24 cellular contexts compared by ENCODE assay signal in the genomic region with DNA sequence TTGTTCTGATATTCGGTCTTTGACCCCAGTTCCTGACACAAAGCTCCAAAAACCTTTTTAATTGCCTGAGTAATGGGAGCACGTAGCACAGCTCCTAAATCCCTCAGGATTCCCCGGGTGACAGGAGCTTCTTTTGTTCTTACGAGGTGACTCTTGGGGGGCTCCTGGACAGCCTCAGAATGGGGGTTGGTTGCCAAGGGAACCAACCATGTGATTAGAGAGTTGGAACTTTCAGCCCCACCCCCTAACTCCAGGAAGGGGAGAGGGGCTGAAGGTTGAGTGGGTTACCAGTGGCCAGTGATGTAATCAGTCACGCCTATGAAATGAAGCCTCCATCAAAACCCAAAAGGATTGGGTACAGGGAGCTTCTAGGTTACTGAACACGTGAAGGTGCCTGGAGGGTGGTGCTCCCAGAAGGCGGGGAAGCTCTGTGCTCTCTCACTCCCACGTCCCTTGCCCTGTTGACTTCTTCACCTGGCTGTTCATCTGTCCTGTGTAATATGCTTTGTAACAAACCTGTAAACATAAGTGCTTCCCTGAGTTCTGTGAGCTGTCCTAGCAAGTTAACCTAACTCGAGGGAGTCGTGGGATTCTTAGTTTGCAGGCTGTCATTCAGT.
"Had no signal": no experiment of that assay in that cellular context is flagged by ENCODE, and none has a peak within 500 bp of the region (broad histone marks: within the 10 kb centered on the region; RNA-seq: fewer than 3 reads in every experiment).

No MANE protein-coding gene starts in this region.

- H3K27ac ChIP-seq: adrenal gland, body of pancreas, colonic mucosa, dorsolateral prefrontal cortex, gastroesophageal sphincter, hepatocyte, psoas muscle, right atrium auricular region, suprapubic skin, tibial artery, upper lobe of right lung, VCaP had no signal

- H3K9me3 ChIP-seq: adrenal gland, body of pancreas, colonic mucosa, gastroesophageal sphincter, psoas muscle, right atrium auricular region, suprapubic skin, tibial artery, upper lobe of right lung had no signal

- H2AFZ ChIP-seq: hepatocyte had no signal

- ATAC-seq: activated T-cell treated with anti-CD3 and anti-CD28 coated beads, Interleukin-2, amount 50 U/mL, for 72 hours; gastroesophageal sphincter; left colon; naive thymus-derived CD4-positive, alpha-beta T cell; psoas muscle; upper lobe of right lung had no signal

- DNase-seq: activated CD4-positive, alpha-beta T cell treated with anti-CD3 and anti-CD28 coated beads for 4 hours; activated CD4-positive, alpha-beta T cell treated with anti-CD3 and anti-CD28 coated beads, Interleukin-2, amount 50 U/mL, for 4 hours; activated naive CD4-positive, alpha-beta T cell; activated T-cell treated with anti-CD3 and anti-CD28 coated beads for 4 hours; activated T-cell treated with anti-CD3 and anti-CD28 coated beads, Interleukin-2, amount 50 U/mL, for 72 hours; adrenal gland; cerebellar nuclear complex; colonic mucosa; dorsolateral prefrontal cortex; kidney; left colon; midbrain; naive thymus-derived CD4-positive, alpha-beta T cell; psoas muscle; stimulated activated naive CD4-positive, alpha-beta T cell; T-helper 9 cell; tibial artery; upper lobe of right lung had no signal

- H3K4me1 ChIP-seq: adrenal gland, colonic mucosa, gastroesophageal sphincter, psoas muscle, right atrium auricular region, suprapubic skin, upper lobe of right lung had no signal

- H3K27me3 ChIP-seq: adrenal gland, body of pancreas, colonic mucosa, hepatocyte, right atrium auricular region, tibial artery, upper lobe of right lung had no signal

- H3K4me3 ChIP-seq: adrenal gland, body of pancreas, colonic mucosa, dorsolateral prefrontal cortex, gastroesophageal sphincter, hepatocyte, psoas muscle, right atrium auricular region, suprapubic skin, tibial artery, upper lobe of right lung had no signal

- H3K36me3 ChIP-seq: adrenal gland, colonic mucosa, gastroesophageal sphincter, right atrium auricular region, suprapubic skin, tibial artery, upper lobe of right lung had no signal

- H3K79me2 ChIP-seq: hepatocyte had no signal

- H3K4me2 ChIP-seq: hepatocyte had no signal
